10 cellular contexts compared by ENCODE assay signal in the genomic region with DNA sequence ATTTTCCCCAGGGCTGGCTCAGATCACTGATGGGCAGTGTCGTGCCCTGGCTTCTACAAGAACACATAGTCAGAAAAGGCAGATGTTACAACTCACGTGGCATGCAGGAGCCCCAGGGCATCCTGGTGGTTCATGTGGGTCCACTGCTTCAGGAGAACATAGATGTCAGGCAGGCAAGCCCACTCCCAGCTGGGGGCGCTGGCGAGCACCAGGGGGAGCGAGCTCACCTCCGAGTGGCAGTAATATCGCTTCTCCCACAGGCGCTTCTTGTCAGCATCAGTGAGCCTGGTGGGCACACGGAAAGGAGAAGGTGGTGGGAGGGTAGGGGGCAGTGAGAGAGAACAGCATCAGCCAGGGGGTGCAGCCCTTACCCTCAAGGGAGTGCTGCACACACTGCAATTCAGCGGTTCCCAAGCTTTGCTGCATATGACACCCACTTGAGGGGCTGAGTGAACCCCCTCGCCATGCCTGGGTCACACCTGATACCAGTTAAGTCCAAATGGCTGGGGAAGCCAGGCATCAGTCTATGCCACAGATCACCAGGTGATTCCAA. TPM values are rescaled to one million over a fixed set of nuclear protein-coding genes. Genes with fewer than 3 reads are reported as not detected.
DNase-seq lines count a peak whose midpoint lies in the region; ATAC-seq and TF ChIP-seq lines count a peak whose summit lies in the region.
"Had no signal": no experiment of that assay in that cellular context is flagged by ENCODE, and none has a peak within 500 bp of the region (broad histone marks: within the 10 kb centered on the region; RNA-seq: fewer than 3 reads in every experiment).

No MANE protein-coding gene starts in this region.

- H3T11ph ChIP-seq in H9 (ENCODE audit: low read length): no peak overlapping the region

- no peak overlapping the region for H3K56ac ChIP-seq in H9 (ENCODE audit: insufficient read length, low read depth, low read length)

- H3K9me3 Mint-ChIP-seq in H9: no peaks in the 10 kb centered on the region
- no peaks in the 10 kb centered on the region for H3K9me3 Mint-ChIP-seq in activated naive CD4-positive, alpha-beta T cell treated with anti-CD3 and anti-CD28 coated beads for 36 hours

- CTCF ChIA-PET in OCI-LY7 (lab: Charles Lee; ENCODE audit: unreplicated experiment): interaction anchor here (0.6 to 3.0 kb wide), 11 partner anchors 20 to 361 kb away, joined by 3 to 35 read pairs (median 6); a partner anchor contains a TSS
- CTCF ChIA-PET in activated naive CD4-positive, alpha-beta T cell treated with anti-CD3 and anti-CD28 coated beads for 36 hours (lab: Charles Lee): interaction anchor here (0.6 to 28.3 kb wide), 21 partner anchors 8 to 791 kb away, joined by 3 to 859 read pairs (median 5); a partner anchor contains a TSS

- H3K9me3 ChIP-seq in H9 (ENCODE audit: control insufficient read depth, low read depth, low read length) (no peaks in the 10 kb centered on the region), OCI-LY7 (ENCODE audit: low read length) (no peaks in the 10 kb centered on the region), upper lobe of right lung (no peaks in the 10 kb centered on the region)
- H3K9me3 ChIP-seq: neutrophil, SJSA1 had no signal

- H3K23me2 ChIP-seq in H9 (ENCODE audit: insufficient read length, low read depth, low read length, poor library complexity, severe bottlenecking): no peaks in the 10 kb centered on the region

- H3K18ac ChIP-seq in H9 (ENCODE audit: insufficient read length, low read depth, low read length): no peak overlapping the region

- H2BK12ac ChIP-seq in H9 (ENCODE audit: insufficient read length, low read depth, low read length): no peak overlapping the region

- H4K5ac ChIP-seq in H9 (ENCODE audit: insufficient read length, low read depth, low read length): no peak overlapping the region

- no peak overlapping the region for H2AFZ ChIP-seq in H9 (ENCODE audit: low read length)
- no peak overlapping the region for H2AFZ ChIP-seq in OCI-LY7 (ENCODE audit: low read length)

- H3K27me3 ChIP-seq in H9 (ENCODE audit: insufficient read depth, low read length): no peaks in the 10 kb centered on the region
- no peaks in the 10 kb centered on the region for H3K27me3 ChIP-seq in kidney epithelial cell (ENCODE audit: control insufficient read depth, insufficient read depth, low read length)
- H3K27me3 ChIP-seq in upper lobe of right lung: no peaks in the 10 kb centered on the region
- H3K27me3 ChIP-seq: neutrophil, SJSA1 had no signal

- H3K79me1 ChIP-seq in H9 (ENCODE audit: insufficient read depth, low read depth, low read length, poor library complexity, severe bottlenecking): no peaks in the 10 kb centered on the region

- no peak overlapping the region for H2BK120ac ChIP-seq in H9 (ENCODE audit: low read depth, low read length, poor library complexity, severe bottlenecking)

- H3K27ac Mint-ChIP-seq in H9: no peak overlapping the region
- no peak overlapping the region for H3K27ac Mint-ChIP-seq in activated naive CD4-positive, alpha-beta T cell treated with anti-CD3 and anti-CD28 coated beads for 36 hours

- H3K4me3 ChIP-seq in OCI-LY7 (ENCODE audit: low read depth, low read length, poor library complexity, severe bottlenecking) (no peak overlapping the region), kidney epithelial cell (ENCODE audit: low read depth, low read length) (no peak overlapping the region), upper lobe of right lung (no peak overlapping the region)
- H3K4me3 ChIP-seq: SJSA1 had no signal

- no peak overlapping the region for H2BK15ac ChIP-seq in H9 (ENCODE audit: low read depth, low read length)

- no peaks in the 10 kb centered on the region for H3K79me2 ChIP-seq in H9 (ENCODE audit: insufficient read depth, low read length)
- H3K79me2 ChIP-seq in OCI-LY7 (ENCODE audit: insufficient read depth, low read depth, low read length): no peaks in the 10 kb centered on the region

- H2AK5ac ChIP-seq in H9 (ENCODE audit: insufficient read length, low read length): no peak overlapping the region

- H3K9ac ChIP-seq in H9 (ENCODE audit: extremely low read depth, insufficient read length, low read length): no peak overlapping the region

- POLR2A ChIA-PET in OCI-LY7 (lab: Charles Lee): interaction anchor here (1.3 to 1.8 kb wide), 3 partner anchors 8 to 47 kb away, joined by 3 to 5 read pairs (median 4); no protein-coding TSS in a partner anchor

- H3K4me1 ChIP-seq in H9 (ENCODE audit: insufficient read depth, low read length) (no peaks in the 10 kb centered on the region; the same call in 1 of the 2 replicates), OCI-LY7 (ENCODE audit: insufficient read depth, low read length, poor library complexity, severe bottlenecking) (peaks cover 30% of the 10 kb centered on the region), upper lobe of right lung (peaks cover 21% of the 10 kb centered on the region)
- H3K4me1 ChIP-seq: SJSA1 had no signal

- no peaks in the 10 kb centered on the region for H4K20me1 ChIP-seq in H9 (ENCODE audit: control insufficient read depth, insufficient read depth, insufficient read length)
- no peaks in the 10 kb centered on the region for H4K20me1 ChIP-seq in OCI-LY7 (ENCODE audit: insufficient read depth, low read length)

- peak; percentile 68 for TF ChIP-seq CTCF in H9 (conservative IDR thresholded peaks at IDR 0.05)
- no peak; the same call in 1 of the 2 replicates for TF ChIP-seq CTCF in OCI-LY7 (conservative IDR thresholded peaks at IDR 0.05; ENCODE audit: low read length)
- TF ChIP-seq CTCF in kidney epithelial cell (IDR thresholded peaks at IDR 0.05; ENCODE audit: insufficient read depth, low read length, poor library complexity, severe bottlenecking): peak; percentile 57
- no peak for TF ChIP-seq CTCF in upper lobe of right lung (IDR thresholded peaks at IDR 0.05)

- H2BK5ac ChIP-seq in H9 (ENCODE audit: insufficient read length, low read length): no peak overlapping the region

- H3K27me3 Mint-ChIP-seq in H9 (ENCODE audit: low read depth): no peaks in the 10 kb centered on the region
- H3K27me3 Mint-ChIP-seq in activated naive CD4-positive, alpha-beta T cell treated with anti-CD3 and anti-CD28 coated beads for 36 hours (ENCODE audit: low read depth): no peaks in the 10 kb centered on the region

- H3K9me2 ChIP-seq in OCI-LY7 (ENCODE audit: insufficient read depth, low read length): no peaks in the 10 kb centered on the region

- no peak overlapping the region for H3K23ac ChIP-seq in H9 (ENCODE audit: insufficient read length, low read depth, low read length)

- H3K4ac ChIP-seq in H9 (ENCODE audit: low read depth, low read length): no peak overlapping the region

- H4K91ac ChIP-seq in H9 (ENCODE audit: insufficient read length, low read depth, low read length): no peak overlapping the region

- H3K27ac ChIP-seq in H9 (ENCODE audit: insufficient read length, low read depth, low read length) (no peak overlapping the region), OCI-LY7 (ENCODE audit: low read depth, low read length, poor library complexity, severe bottlenecking) (no peak overlapping the region), upper lobe of right lung (no peak overlapping the region)
- H3K27ac ChIP-seq: neutrophil, SJSA1 had no signal

- H3K4me1 Mint-ChIP-seq in H9: peaks cover 16 to 25% of the 10 kb centered on the region in 2 experiments
- peaks cover 50% of the 10 kb centered on the region for H3K4me1 Mint-ChIP-seq in activated naive CD4-positive, alpha-beta T cell treated with anti-CD3 and anti-CD28 coated beads for 36 hours (ENCODE audit: low read depth)

- no peak overlapping the region for H3K14ac ChIP-seq in H9 (ENCODE audit: insufficient read depth, low read length)

- no TSS peak for BruUV-seq in OCI-LY7 (replicated peaks; lab: Mats Ljungman, UMichigan)

- H3K36me3 Mint-ChIP-seq in H9 (ENCODE audit: insufficient read depth in 1 of 3, low read depth in 3 of 3): peaks cover 16 to 42% (median 20%) of the 10 kb centered on the region in 3 experiments; a peak in 6 of 7 replicates
- peaks cover 50% of the 10 kb centered on the region for H3K36me3 Mint-ChIP-seq in activated naive CD4-positive, alpha-beta T cell treated with anti-CD3 and anti-CD28 coated beads for 36 hours (ENCODE audit: low read depth)

- H3K4me3 Mint-ChIP-seq in H9: 0 out of 5 replicates have a peak overlapping the region, but pooled peaks of 1 of the 2 experiments have one; percentile 6
- H3K4me3 Mint-ChIP-seq in activated naive CD4-positive, alpha-beta T cell treated with anti-CD3 and anti-CD28 coated beads for 36 hours: no peak overlapping the region

- WGBS in H9 (ENCODE audit: extremely low coverage, insufficient read length, low lambda C conversion rate): no CpG with 5 or more reads among the region's 11 CpGs

- intact Hi-C loops in OCI-LY7 (cut with micrococcal nuclease; ENCODE audit: unreplicated experiment) (loop anchor here (1.0 to 10.0 kb wide), 4 partner anchors 49 to 361 kb away; a partner anchor contains a TSS), upper lobe of right lung (cut with DNase I) (loop anchor here (5.0 kb wide), 1 partner anchor 46 kb away; a partner anchor contains a TSS)
- intact Hi-C loops in activated naive CD4-positive, alpha-beta T cell treated with anti-CD3 and anti-CD28 coated beads for 36 hours (cut with micrococcal nuclease): loop anchor here (1.0 to 10.0 kb wide), 6 partner anchors 19 to 361 kb away; no protein-coding TSS in a partner anchor

- H3K4me2 ChIP-seq in H9 (ENCODE audit: insufficient read depth, insufficient read length, low read length) (no peak overlapping the region), OCI-LY7 (ENCODE audit: low read length) (peak overlapping the region; percentile 14; the same call in 1 of the 2 replicates)

- ATAC-seq in upper lobe of right lung: no peak
- ATAC-seq in GM18498 (IDR thresholded peaks at IDR 0.05; ENCODE audit: unreplicated experiment): no peak
- ATAC-seq in GM21737 (IDR thresholded peaks at IDR 0.05; ENCODE audit: unreplicated experiment): no peak

- DNase-seq in COLO829 (ENCODE audit: low spot score) (peak; percentile 77), H9 (peak; percentile 89), OCI-LY7 (ENCODE audit: low spot score) (peak; percentile 71), kidney epithelial cell (ENCODE audit: low read depth) (no peak), upper lobe of right lung (peak; percentile 75)
- peak; percentile 76 for DNase-seq in activated naive CD4-positive, alpha-beta T cell treated with anti-CD3 and anti-CD28 coated beads for 36 hours

- no peak overlapping the region for H2BK20ac ChIP-seq in H9 (ENCODE audit: low read depth, low read length, poor library complexity, severe bottlenecking)

- H4K8ac ChIP-seq in H9 (replicated peaks; ENCODE audit: insufficient read length, low read depth, low read length): no peak overlapping the region

- no peaks in the 10 kb centered on the region for H3K36me3 ChIP-seq in OCI-LY7 (ENCODE audit: insufficient read depth, low read length)
- H3K36me3 ChIP-seq in kidney epithelial cell (ENCODE audit: control insufficient read depth, insufficient read depth, low read length): no peaks in the 10 kb centered on the region
- H3K36me3 ChIP-seq in upper lobe of right lung: peaks cover 83% of the 10 kb centered on the region
- H3K36me3 ChIP-seq: neutrophil, SJSA1 had no signal

RNA-seq across cellular contexts. Expression of a gene that starts 34.3 kb away (rescaled TPM):
- total RNA-seq in H9 (2021) (44.6 and 45.9 TPM in 2 replicates), OCI-LY7 (2022) (79.2 and 91.3 TPM in 2 replicates), kidney epithelial cell (42.1 and 43.8 TPM in 2 replicates), upper lobe of right lung (47.7 TPM)
- total RNA-seq in OCI-LY7 (2014; rRNA removed; shearing (Covaris generic)): 63.5 and 72.6 TPM in 2 replicates
- total RNA-seq in activated naive CD4-positive, alpha-beta T cell treated with anti-CD3 and anti-CD28 coated beads for 36 hours: 10 to 100 TPM; 63.7 to 65.6 TPM

RNA-seq across cellular contexts. Expression of a gene that starts 48.7 kb away (rescaled TPM):
- total RNA-seq in H9 (2021) (13.1 and 13.2 TPM in 2 replicates), OCI-LY7 (2022) (36.3 and 43.9 TPM in 2 replicates), kidney epithelial cell (2.5 and 2.8 TPM in 2 replicates), upper lobe of right lung (47.3 TPM)
- 11.9 and 12.5 TPM in 2 replicates for total RNA-seq in OCI-LY7 (2014; rRNA removed; shearing (Covaris generic))
- 10 to 100 TPM; 61.0 to 65.4 TPM for total RNA-seq in activated naive CD4-positive, alpha-beta T cell treated with anti-CD3 and anti-CD28 coated beads for 36 hours

Comparison
In these comparisons a context has a peak if more than half of its experiments do, and no peak if none do; other contexts are left out.
1. CTCF ChIP-seq: peak in H9 (single experiment) and kidney epithelial cell (single experiment); none in OCI-LY7 (single experiment) and upper lobe of right lung (single experiment).